1 cellular context compared by ENCODE assay signal in the genomic region with DNA sequence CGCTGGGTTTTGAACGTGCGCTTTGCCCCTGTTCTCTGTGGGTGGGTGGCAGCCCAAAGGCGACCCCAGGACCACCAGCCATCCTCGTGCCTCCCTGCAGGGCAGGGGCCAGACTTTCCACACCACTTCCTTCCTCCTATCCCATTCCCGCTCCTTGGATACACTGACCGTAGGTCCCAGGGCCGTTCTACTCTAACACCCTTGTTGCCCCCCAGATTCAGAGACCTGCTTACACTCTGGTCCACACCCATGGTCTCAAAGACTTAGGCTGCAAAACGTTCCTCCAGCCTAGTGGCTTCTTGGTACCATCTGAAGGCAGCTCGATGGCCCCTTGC.
TF ChIP-seq lines count a peak whose summit lies in the region.

No MANE protein-coding gene starts in this region.

TF ChIP-seq in H1, 55 proteins besides CTCF, POLR2A, EP300 and RAD21 (continued from another document):
- TF ChIP-seq E2F6 (IDR thresholded peaks at IDR 0.05) (no peak), NRF1 (IDR thresholded peaks at IDR 0.05; ENCODE audit: low read depth, low read length) (no peak), SIRT6 (IDR thresholded peaks at IDR 0.05; ENCODE audit: low read length) (no peak), TCF12 (IDR thresholded peaks at IDR 0.05; ENCODE audit: low read depth, low read length) (no peak), EGR1 (IDR thresholded peaks at IDR 0.05; ENCODE audit: borderline replicate concordance, low read depth, low read length) (no peak), SUZ12 (IDR thresholded peaks at IDR 0.05; ENCODE audit: low read length) (peak; percentile 72; the same call in 1 of the 2 replicates), CBX5 (IDR thresholded peaks at IDR 0.05; ENCODE audit: low read depth, low read length) (no peak), RNF2 (IDR thresholded peaks at IDR 0.05; ENCODE audit: borderline replicate concordance, low read depth, low read length, missing control alignments, poor library complexity, severe bottlenecking) (no peak), EZH2 (IDR thresholded peaks at IDR 0.05; ENCODE audit: low read depth, low read length, severe bottlenecking) (peak; percentile 41), RFX5 (IDR thresholded peaks at IDR 0.05; ENCODE audit: borderline replicate concordance, low read depth, low read length) (no peak), USF2 (IDR thresholded peaks at IDR 0.05; ENCODE audit: low read length) (no peak), TAF1 (IDR thresholded peaks at IDR 0.05; ENCODE audit: low read depth, low read length) (no peak), BACH1 (IDR thresholded peaks at IDR 0.05; ENCODE audit: low read length) (no peak)
- TF ChIP-seq, protein P1, sequence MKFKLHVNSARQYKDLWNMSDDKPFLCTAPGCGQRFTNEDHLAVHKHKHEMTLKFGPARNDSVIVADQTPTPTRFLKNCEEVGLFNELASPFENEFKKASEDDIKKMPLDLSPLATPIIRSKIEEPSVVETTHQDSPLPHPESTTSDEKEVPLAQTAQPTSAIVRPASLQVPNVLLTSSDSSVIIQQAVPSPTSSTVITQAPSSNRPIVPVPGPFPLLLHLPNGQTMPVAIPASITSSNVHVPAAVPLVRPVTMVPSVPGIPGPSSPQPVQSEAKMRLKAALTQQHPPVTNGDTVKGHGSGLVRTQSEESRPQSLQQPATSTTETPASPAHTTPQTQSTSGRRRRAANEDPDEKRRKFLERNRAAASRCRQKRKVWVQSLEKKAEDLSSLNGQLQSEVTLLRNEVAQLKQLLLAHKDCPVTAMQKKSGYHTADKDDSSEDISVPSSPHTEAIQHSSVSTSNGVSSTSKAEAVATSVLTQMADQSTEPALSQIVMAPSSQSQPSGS (IDR thresholded peaks at IDR 0.05; ENCODE audit: low read length): no peak
